In genomic region chr1:89812992-89813391, GRCh38 we compare ENCODE assay signal across 21 cellular contexts. TPM values are rescaled to one million over a fixed set of nuclear protein-coding genes. Genes with fewer than 3 reads are reported as not detected.
A peak's percentile ranks its signal among the peaks of the same experiment; 100 is the strongest.
DNase-seq lines count a peak whose midpoint lies in the region; TF ChIP-seq lines count a peak whose summit lies in the region.
"Had no signal": no experiment of that assay in that cellular context is flagged by ENCODE, and none has a peak within 500 bp of the region (broad histone marks: within the 10 kb centered on the region; RNA-seq: fewer than 3 reads in every experiment).

No MANE protein-coding gene starts in this region.

- intact Hi-C loops in A673 (cut with micrococcal nuclease; ENCODE audit: unreplicated experiment) = no loop called here

- no peak for TF ChIP-seq CTCF in A673 (conservative IDR thresholded peaks at IDR 0.05; ENCODE audit: low read depth, low read length)

- H3K4me3 ChIP-seq in A673 (ENCODE audit: low read depth, low read length, poor library complexity, severe bottlenecking) = no peak overlapping the region
- H3K4me3 ChIP-seq: lung, upper lobe of right lung had no signal

- no peak overlapping the region for H3K27ac ChIP-seq in A673 (ENCODE audit: low read depth, low read length, poor library complexity, severe bottlenecking)
- H3K27ac ChIP-seq: C4-2B, parathyroid adenoma, upper lobe of right lung had no signal

- DNase-seq in A673 (ENCODE audit: low spot score) (peak; percentile 30), Kasumi-1 (lab: John Stamatoyannopoulos, UW) (peak; percentile 32 to 49), amniotic epithelial cell (ENCODE audit: low read depth) (peak; percentile 95), islet precursor cell (peak; percentile 80), hippocampal formation (lab: John Stamatoyannopoulos, UW) (no peak), G401 (ENCODE audit: low spot score) (no peak), amniotic stem cell (lab: John Stamatoyannopoulos, UW) (no peak), ACHN (no peak)
- DNase-seq: activated CD4-positive, alpha-beta T cell treated with anti-CD3 and anti-CD28 coated beads, Interleukin-2, amount 50 U/mL, for 48 hours; activated gamma-delta T cell treated with Interleukin-2 at 50 U/mL for 16 hours; amygdala; central memory CD4-positive, alpha-beta T cell; HCEC 1CT; naive thymus-derived CD4-positive, alpha-beta T cell; NCI-H510A; stimulated activated naive CD8-positive, alpha-beta T cell treated with anti-CD3 and anti-CD28 coated beads, Interleukin-15, Interleukin-2, amounts not matched to agents 100 U/mL and 50 U/mL, for 24 hours; T-helper 17 cell; upper lobe of right lung had no signal

- CTCF ChIA-PET in A673 (lab: Charles Lee) = no interaction called here

- POLR2A ChIA-PET in A673 (lab: Charles Lee; ENCODE audit: low non-redundant PET) = no interaction called here

- H3K36me3 ChIP-seq in A673 (ENCODE audit: insufficient read depth, low read length, poor library complexity, severe bottlenecking) = no peaks in the 10 kb centered on the region
- H3K36me3 ChIP-seq: upper lobe of right lung had no signal

- no peaks in the 10 kb centered on the region for H3K4me1 ChIP-seq in A673 (ENCODE audit: insufficient read depth, low read length, poor library complexity, severe bottlenecking)
- H3K4me1 ChIP-seq: parathyroid adenoma, upper lobe of right lung had no signal

- BruUV-seq in A673 (replicated peaks; lab: Mats Ljungman, UMichigan) = no TSS peak

- H3K27me3 ChIP-seq in A673 (replicated peaks; ENCODE audit: insufficient read depth, low read depth, low read length, poor library complexity) = no peaks in the 10 kb centered on the region
- H3K27me3 ChIP-seq: upper lobe of right lung had no signal

- H3K9me3 ChIP-seq in A673 (ENCODE audit: low read depth, low read length, poor library complexity, severe bottlenecking) = no peaks in the 10 kb centered on the region
- H3K9me3 ChIP-seq: upper lobe of right lung had no signal

- in situ Hi-C loops in G401 (cut with HindIII; ENCODE audit: low sequenced_read_pairs) = no loop called here
- in situ Hi-C loops in ACHN (cut with HindIII; ENCODE audit: low pct_ligation_motif_present, low pct_unique_long_range_greater_than_20kb, low sequenced_read_pairs) = no loop called here

RNA-seq across cellular contexts. Expression of gene LRRC8D, which starts 7.8 kb away (rescaled TPM):
- total RNA-seq in A673 (2021) = 59.4 and 67.5 TPM in 2 replicates
- total RNA-seq in G401 (2014; rRNA removed; shearing (Covaris generic)) = 36.9 and 57.1 TPM in 2 replicates

Comparison
In these comparisons a context has a peak if more than half of its experiments do, and no peak if none do; other contexts are left out.
1. DNase-seq: peak in A673 (single experiment), Kasumi-1 (2 of 2), amniotic epithelial cell (single experiment) and islet precursor cell (single experiment); none in hippocampal formation (0 of 2), G401 (single experiment), amniotic stem cell (single experiment) and ACHN (single experiment).